1 cellular context compared by ENCODE assay signal in the genomic region with DNA sequence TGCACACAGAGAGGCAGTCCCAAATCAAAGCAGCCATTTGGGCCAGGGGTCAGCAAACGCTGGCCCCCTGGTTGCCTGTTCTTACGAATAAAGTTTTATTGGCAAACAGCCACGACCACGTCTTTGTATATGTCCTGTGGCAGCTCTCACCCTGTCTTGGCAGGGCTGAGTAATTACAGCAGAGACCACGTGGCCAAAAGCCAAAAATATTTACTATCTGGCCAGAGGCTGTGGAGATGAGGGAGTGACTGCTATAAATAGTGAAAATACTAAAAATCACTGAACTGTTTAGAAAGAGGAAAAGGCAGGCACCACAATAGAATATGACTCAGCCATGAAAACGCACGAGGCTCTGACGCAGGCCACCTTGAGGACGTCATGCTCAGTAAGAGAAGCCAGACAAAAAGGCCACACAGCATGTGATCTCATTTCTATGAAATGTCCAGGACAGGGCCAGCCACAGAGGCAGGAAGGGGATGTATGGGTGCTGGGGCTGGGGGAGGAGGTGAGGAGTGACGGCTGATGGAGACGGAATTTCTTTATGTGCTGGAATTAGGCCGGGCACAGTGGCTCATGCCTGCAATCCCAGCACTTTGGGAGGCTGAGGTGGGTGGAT.
TF ChIP-seq lines count a peak whose summit lies in the region.

No MANE protein-coding gene starts in this region.

TF ChIP-seq in GM12878, 131 proteins besides CTCF, POLR2A, EP300 and RAD21 (continued from another document):
- TF ChIP-seq, protein P1, sequence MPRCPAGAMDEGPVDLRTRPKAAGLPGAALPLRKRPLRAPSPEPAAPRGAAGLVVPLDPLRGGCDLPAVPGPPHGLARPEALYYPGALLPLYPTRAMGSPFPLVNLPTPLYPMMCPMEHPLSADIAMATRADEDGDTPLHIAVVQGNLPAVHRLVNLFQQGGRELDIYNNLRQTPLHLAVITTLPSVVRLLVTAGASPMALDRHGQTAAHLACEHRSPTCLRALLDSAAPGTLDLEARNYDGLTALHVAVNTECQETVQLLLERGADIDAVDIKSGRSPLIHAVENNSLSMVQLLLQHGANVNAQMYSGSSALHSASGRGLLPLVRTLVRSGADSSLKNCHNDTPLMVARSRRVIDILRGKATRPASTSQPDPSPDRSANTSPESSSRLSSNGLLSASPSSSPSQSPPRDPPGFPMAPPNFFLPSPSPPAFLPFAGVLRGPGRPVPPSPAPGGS (IDR thresholded peaks at IDR 0.05; ENCODE audit: borderline replicate concordance, insufficient read depth, low read depth, low read length, poor library complexity, severe bottlenecking): no peak
- TF ChIP-seq RBBP5 (conservative IDR thresholded peaks at IDR 0.05): no peak
- TF ChIP-seq, protein P2, sequence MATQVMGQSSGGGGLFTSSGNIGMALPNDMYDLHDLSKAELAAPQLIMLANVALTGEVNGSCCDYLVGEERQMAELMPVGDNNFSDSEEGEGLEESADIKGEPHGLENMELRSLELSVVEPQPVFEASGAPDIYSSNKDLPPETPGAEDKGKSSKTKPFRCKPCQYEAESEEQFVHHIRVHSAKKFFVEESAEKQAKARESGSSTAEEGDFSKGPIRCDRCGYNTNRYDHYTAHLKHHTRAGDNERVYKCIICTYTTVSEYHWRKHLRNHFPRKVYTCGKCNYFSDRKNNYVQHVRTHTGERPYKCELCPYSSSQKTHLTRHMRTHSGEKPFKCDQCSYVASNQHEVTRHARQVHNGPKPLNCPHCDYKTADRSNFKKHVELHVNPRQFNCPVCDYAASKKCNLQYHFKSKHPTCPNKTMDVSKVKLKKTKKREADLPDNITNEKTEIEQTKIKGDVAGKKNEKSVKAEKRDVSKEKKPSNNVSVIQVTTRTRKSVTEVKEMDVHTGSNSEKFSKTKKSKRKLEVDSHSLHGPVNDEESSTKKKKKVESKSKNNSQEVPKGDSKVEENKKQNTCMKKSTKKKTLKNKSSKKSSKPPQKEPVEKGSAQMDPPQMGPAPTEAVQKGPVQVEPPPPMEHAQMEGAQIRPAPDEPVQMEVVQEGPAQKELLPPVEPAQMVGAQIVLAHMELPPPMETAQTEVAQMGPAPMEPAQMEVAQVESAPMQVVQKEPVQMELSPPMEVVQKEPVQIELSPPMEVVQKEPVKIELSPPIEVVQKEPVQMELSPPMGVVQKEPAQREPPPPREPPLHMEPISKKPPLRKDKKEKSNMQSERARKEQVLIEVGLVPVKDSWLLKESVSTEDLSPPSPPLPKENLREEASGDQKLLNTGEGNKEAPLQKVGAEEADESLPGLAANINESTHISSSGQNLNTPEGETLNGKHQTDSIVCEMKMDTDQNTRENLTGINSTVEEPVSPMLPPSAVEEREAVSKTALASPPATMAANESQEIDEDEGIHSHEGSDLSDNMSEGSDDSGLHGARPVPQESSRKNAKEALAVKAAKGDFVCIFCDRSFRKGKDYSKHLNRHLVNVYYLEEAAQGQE (IDR thresholded peaks at IDR 0.05; ENCODE audit: low read depth, low read length): no peak
- TF ChIP-seq, protein P3, sequence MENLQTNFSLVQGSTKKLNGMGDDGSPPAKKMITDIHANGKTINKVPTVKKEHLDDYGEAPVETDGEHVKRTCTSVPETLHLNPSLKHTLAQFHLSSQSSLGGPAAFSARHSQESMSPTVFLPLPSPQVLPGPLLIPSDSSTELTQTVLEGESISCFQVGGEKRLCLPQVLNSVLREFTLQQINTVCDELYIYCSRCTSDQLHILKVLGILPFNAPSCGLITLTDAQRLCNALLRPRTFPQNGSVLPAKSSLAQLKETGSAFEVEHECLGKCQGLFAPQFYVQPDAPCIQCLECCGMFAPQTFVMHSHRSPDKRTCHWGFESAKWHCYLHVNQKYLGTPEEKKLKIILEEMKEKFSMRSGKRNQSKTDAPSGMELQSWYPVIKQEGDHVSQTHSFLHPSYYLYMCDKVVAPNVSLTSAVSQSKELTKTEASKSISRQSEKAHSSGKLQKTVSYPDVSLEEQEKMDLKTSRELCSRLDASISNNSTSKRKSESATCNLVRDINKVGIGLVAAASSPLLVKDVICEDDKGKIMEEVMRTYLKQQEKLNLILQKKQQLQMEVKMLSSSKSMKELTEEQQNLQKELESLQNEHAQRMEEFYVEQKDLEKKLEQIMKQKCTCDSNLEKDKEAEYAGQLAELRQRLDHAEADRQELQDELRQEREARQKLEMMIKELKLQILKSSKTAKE (IDR thresholded peaks at IDR 0.05; ENCODE audit: low read depth, poor library complexity, severe bottlenecking): no peak
- no peak for TF ChIP-seq ZNF207 (IDR thresholded peaks at IDR 0.05; ENCODE audit: borderline replicate concordance)
- TF ChIP-seq HDAC2 (IDR thresholded peaks at IDR 0.05): no peak
- TF ChIP-seq JUND (IDR thresholded peaks at IDR 0.05; ENCODE audit: low read depth, low read length): no peak
- TF ChIP-seq MEF2A (IDR thresholded peaks at IDR 0.05; ENCODE audit: insufficient read depth, low read depth, low read length): peak; percentile 77
- TF ChIP-seq HCFC1 (IDR thresholded peaks at IDR 0.05; ENCODE audit: low read length): no peak
- no peak for TF ChIP-seq SMAD1 (IDR thresholded peaks at IDR 0.05; ENCODE audit: low read depth, partially characterized antibody)
- no peak; the same call in 1 of the 2 replicates for TF ChIP-seq RAD51 (IDR thresholded peaks at IDR 0.05)
- TF ChIP-seq, protein P4, sequence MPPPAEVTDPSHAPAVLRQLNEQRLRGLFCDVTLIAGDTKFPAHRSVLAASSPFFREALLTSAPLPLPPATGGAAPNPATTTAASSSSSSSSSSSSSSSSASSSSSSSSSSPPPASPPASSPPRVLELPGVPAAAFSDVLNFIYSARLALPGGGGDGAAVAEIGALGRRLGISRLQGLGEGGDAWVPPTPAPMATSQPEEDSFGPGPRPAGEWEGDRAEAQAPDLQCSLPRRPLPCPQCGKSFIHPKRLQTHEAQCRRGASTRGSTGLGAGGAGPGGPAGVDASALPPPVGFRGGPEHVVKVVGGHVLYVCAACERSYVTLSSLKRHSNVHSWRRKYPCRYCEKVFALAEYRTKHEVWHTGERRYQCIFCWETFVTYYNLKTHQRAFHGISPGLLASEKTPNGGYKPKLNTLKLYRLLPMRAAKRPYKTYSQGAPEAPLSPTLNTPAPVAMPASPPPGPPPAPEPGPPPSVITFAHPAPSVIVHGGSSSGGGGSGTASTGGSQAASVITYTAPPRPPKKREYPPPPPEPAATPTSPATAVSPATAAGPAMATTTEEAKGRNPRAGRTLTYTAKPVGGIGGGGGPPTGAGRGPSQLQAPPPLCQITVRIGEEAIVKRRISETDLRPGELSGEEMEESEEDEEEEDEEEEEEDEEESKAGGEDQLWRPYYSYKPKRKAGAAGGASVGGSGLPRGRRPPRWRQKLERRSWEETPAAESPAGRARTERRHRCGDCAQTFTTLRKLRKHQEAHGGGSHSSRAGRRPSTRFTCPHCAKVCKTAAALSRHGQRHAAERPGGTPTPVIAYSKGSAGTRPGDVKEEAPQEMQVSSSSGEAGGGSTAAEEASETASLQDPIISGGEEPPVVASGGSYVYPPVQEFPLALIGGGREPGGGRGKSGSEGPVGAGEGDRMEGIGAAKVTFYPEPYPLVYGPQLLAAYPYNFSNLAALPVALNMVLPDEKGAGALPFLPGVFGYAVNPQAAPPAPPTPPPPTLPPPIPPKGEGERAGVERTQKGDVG (CRISPR knock-in tag; IDR thresholded peaks at IDR 0.05): no peak
- peak; percentile 46 for TF ChIP-seq RUNX3 (IDR thresholded peaks at IDR 0.05; ENCODE audit: low read length)
- TF ChIP-seq ETV6 (conservative IDR thresholded peaks at IDR 0.05 in 1 of 2, IDR thresholded peaks at IDR 0.05 in 1 of 2; ENCODE audit: borderline replicate concordance in 1 of 2, low read depth in 1 of 2): no peak
- TF ChIP-seq CEBPB (IDR thresholded peaks at IDR 0.05; ENCODE audit: borderline replicate concordance in 1 of 2, low read depth in 2 of 2, low read length in 2 of 2): no peak
- TF ChIP-seq ZZZ3 (IDR thresholded peaks at IDR 0.05; ENCODE audit: control insufficient read depth, insufficient read length, low read depth): no peak
- no peak for TF ChIP-seq ZBED1 (IDR thresholded peaks at IDR 0.05; ENCODE audit: borderline replicate concordance)
- TF ChIP-seq, protein P5, sequence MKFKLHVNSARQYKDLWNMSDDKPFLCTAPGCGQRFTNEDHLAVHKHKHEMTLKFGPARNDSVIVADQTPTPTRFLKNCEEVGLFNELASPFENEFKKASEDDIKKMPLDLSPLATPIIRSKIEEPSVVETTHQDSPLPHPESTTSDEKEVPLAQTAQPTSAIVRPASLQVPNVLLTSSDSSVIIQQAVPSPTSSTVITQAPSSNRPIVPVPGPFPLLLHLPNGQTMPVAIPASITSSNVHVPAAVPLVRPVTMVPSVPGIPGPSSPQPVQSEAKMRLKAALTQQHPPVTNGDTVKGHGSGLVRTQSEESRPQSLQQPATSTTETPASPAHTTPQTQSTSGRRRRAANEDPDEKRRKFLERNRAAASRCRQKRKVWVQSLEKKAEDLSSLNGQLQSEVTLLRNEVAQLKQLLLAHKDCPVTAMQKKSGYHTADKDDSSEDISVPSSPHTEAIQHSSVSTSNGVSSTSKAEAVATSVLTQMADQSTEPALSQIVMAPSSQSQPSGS (IDR thresholded peaks at IDR 0.05; ENCODE audit: low read length): no peak
- TF ChIP-seq ZNF24 (IDR thresholded peaks at IDR 0.05): no peak
- TF ChIP-seq, protein P6, sequence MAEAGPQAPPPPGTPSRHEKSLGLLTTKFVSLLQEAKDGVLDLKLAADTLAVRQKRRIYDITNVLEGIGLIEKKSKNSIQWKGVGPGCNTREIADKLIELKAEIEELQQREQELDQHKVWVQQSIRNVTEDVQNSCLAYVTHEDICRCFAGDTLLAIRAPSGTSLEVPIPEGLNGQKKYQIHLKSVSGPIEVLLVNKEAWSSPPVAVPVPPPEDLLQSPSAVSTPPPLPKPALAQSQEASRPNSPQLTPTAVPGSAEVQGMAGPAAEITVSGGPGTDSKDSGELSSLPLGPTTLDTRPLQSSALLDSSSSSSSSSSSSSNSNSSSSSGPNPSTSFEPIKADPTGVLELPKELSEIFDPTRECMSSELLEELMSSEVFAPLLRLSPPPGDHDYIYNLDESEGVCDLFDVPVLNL (IDR thresholded peaks at IDR 0.05; ENCODE audit: low read depth, low read length): no peak
- TF ChIP-seq SIN3A (IDR thresholded peaks at IDR 0.05; ENCODE audit: low read depth, low read length): no peak
- no peak for TF ChIP-seq POLR2AphosphoS5 (IDR thresholded peaks at IDR 0.05; ENCODE audit: low read length)
- no peak for TF ChIP-seq RELA (IDR thresholded peaks at IDR 0.05; ENCODE audit: borderline replicate concordance, partially characterized antibody)
- TF ChIP-seq, protein P7, sequence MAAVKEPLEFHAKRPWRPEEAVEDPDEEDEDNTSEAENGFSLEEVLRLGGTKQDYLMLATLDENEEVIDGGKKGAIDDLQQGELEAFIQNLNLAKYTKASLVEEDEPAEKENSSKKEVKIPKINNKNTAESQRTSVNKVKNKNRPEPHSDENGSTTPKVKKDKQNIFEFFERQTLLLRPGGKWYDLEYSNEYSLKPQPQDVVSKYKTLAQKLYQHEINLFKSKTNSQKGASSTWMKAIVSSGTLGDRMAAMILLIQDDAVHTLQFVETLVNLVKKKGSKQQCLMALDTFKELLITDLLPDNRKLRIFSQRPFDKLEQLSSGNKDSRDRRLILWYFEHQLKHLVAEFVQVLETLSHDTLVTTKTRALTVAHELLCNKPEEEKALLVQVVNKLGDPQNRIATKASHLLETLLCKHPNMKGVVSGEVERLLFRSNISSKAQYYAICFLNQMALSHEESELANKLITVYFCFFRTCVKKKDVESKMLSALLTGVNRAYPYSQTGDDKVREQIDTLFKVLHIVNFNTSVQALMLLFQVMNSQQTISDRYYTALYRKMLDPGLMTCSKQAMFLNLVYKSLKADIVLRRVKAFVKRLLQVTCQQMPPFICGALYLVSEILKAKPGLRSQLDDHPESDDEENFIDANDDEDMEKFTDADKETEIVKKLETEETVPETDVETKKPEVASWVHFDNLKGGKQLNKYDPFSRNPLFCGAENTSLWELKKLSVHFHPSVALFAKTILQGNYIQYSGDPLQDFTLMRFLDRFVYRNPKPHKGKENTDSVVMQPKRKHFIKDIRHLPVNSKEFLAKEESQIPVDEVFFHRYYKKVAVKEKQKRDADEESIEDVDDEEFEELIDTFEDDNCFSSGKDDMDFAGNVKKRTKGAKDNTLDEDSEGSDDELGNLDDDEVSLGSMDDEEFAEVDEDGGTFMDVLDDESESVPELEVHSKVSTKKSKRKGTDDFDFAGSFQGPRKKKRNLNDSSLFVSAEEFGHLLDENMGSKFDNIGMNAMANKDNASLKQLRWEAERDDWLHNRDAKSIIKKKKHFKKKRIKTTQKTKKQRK (IDR thresholded peaks at IDR 0.05; ENCODE audit: low read depth, low read length): no peak
- TF ChIP-seq RFX5 (IDR thresholded peaks at IDR 0.05; ENCODE audit: low read depth, low read length): no peak
- TF ChIP-seq ZNF274 (IDR thresholded peaks at IDR 0.05; ENCODE audit: insufficient read depth, insufficient read length): no peak
- no peak for TF ChIP-seq SRF (IDR thresholded peaks at IDR 0.05; ENCODE audit: low read depth in 2 of 2, low read length in 2 of 2)
- TF ChIP-seq ZNF217 (IDR thresholded peaks at IDR 0.05): no peak
- TF ChIP-seq, protein P8, sequence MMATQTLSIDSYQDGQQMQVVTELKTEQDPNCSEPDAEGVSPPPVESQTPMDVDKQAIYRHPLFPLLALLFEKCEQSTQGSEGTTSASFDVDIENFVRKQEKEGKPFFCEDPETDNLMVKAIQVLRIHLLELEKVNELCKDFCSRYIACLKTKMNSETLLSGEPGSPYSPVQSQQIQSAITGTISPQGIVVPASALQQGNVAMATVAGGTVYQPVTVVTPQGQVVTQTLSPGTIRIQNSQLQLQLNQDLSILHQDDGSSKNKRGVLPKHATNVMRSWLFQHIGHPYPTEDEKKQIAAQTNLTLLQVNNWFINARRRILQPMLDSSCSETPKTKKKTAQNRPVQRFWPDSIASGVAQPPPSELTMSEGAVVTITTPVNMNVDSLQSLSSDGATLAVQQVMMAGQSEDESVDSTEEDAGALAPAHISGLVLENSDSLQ (IDR thresholded peaks at IDR 0.05): 0 out of 2 replicates have a peak, but pooled peaks have one; percentile 14
